In the genomic region with DNA sequence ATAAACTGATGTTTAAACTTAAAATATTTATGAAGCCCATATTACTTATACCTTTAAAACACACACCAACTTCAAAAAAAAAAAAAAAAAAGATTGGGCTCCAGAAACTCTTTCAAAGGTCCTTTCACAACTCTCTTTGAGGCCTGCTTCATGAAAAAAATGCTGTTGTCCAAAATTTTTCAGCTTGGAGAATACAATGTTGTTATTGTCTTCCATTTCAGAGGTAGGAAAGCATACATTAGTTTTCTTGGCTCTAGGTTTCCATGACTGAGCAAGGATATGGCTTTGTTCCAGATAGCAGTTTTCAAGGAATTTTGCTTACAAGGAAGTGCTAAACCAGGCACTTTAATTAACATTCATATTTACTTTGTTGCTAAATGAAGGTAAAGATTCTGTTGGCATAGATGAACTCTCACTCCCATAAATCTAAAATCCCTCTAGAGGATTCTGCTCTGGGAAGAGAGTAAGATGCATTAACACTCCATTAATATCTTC, we compare ENCODE assay signal across 12 cellular contexts.
"Had no signal": no experiment of that assay in that cellular context is flagged by ENCODE, and none has a peak within 500 bp of the region (broad histone marks: within the 10 kb centered on the region; RNA-seq: fewer than 3 reads in every experiment).

No MANE protein-coding gene starts in this region.

- H3K4me3 ChIP-seq: adrenal gland, mucosa of descending colon, thyroid gland, uterus had no signal

- H3K27me3 ChIP-seq: adrenal gland, thyroid gland, uterus had no signal

- DNase-seq: activated CD4-positive, alpha-beta T cell treated with anti-CD3 and anti-CD28 coated beads for 4 hours; activated CD8-positive, alpha-beta memory T cell treated with anti-CD3 and anti-CD28 coated beads for 24 hours; activated naive CD4-positive, alpha-beta T cell treated with anti-CD3 and anti-CD28 coated beads, Interleukin-2, amount 10 ng/mL, durations not matched to agents 7 days and 5 days; hypothalamus; mucosa of descending colon; natural killer cell; occipital lobe; thyroid gland had no signal

- H3K36me3 ChIP-seq: adrenal gland, thyroid gland, uterus had no signal

- H3K27ac ChIP-seq: foreskin keratinocyte, thyroid gland had no signal

- H3K4me1 ChIP-seq: adrenal gland, foreskin keratinocyte, thyroid gland, uterus had no signal

- H3K9me3 ChIP-seq: adrenal gland, mucosa of descending colon, thyroid gland, uterus had no signal

- ATAC-seq: activated T-helper 17 cell treated with anti-CD3 and anti-CD28 coated beads, Interleukin-2, amount 50 U/mL, for 72 hours; foreskin keratinocyte; mucosa of descending colon; natural killer cell had no signal
